Comparison of ENCODE assay signal across 34 cellular contexts in the genomic region with DNA sequence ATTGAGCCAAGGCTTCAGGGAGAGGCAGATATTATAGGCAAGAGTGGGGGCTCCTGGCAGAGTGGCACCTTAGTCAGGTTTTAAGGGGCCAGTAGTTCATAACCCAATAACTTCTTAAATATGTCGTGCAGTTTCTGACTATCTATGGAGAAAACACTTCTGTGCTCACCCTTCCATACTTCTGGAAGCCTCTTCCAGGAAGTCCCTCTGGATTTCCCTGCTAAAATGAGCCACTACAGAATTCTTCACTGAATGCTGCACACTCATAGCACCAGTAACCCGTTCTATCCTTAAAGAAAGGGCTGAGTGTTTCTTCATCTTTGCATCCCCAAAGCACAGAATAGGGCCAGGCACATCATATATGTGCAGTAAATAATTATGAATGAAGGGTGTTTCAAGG.
"Had no signal": no experiment of that assay in that cellular context is flagged by ENCODE, and none has a peak within 500 bp of the region (broad histone marks: within the 10 kb centered on the region; RNA-seq: fewer than 3 reads in every experiment).

No MANE protein-coding gene starts in this region.

- H3K36me3 ChIP-seq: adrenal gland, ascending aorta, brain microvascular endothelial cell, breast epithelium, cardiac muscle cell had no signal

- H3K27me3 ChIP-seq: adrenal gland, ascending aorta, body of pancreas, brain microvascular endothelial cell, breast epithelium, cardiac muscle cell had no signal

- H3K4me1 ChIP-seq: ascending aorta, body of pancreas, breast epithelium had no signal

- H3K27ac ChIP-seq: ascending aorta, body of pancreas, brain microvascular endothelial cell, cardiac muscle cell had no signal

- H3K4me3 ChIP-seq: adrenal gland, ascending aorta, body of pancreas, breast epithelium, cardiac muscle cell had no signal

- DNase-seq: activated effector memory CD4-positive, alpha-beta T cell treated with anti-CD3 and anti-CD28 coated beads, Interleukin-2, amount 50 U/mL, for 16 hours; activated effector memory CD4-positive, alpha-beta T cell treated with Interleukin-2 at 50 U/mL for 16 hours; activated gamma-delta T cell; activated gamma-delta T cell treated with Interleukin-2 at 50 U/mL for 16 hours; activated naive CD4-positive, alpha-beta T cell; activated naive CD4-positive, alpha-beta T cell treated with anti-CD3 and anti-CD28 coated beads for 36 hours; activated naive CD4-positive, alpha-beta T cell treated with anti-CD3 and anti-CD28 coated beads, Interleukin-2, amount 10 ng/mL, durations not matched to agents 7 days and 5 days; activated naive CD4-positive, alpha-beta T cell treated with anti-CD3 and anti-CD28 coated beads, Interleukin-2, amount 50 U/mL, for 16 hours; activated naive CD4-positive, alpha-beta T cell treated with Interleukin-2 at 50 U/mL for 16 hours; activated naive CD8-positive, alpha-beta T cell treated with anti-CD3 and anti-CD28 coated beads for 36 hours; activated naive CD8-positive, alpha-beta T cell treated with anti-CD3 and anti-CD28 coated beads, Interleukin-2, amount 10 ng/mL, durations not matched to agents 7 days and 5 days; activated naive CD8-positive, alpha-beta T cell treated with anti-CD3 and anti-CD28 coated beads, Interleukin-2, amount 50 U/mL, for 24 hours; activated T-cell treated with anti-CD3 and anti-CD28 coated beads, Interleukin-2, amount 50 U/mL, for 1 hour; activated T-cell treated with anti-CD3 and anti-CD28 coated beads, Interleukin-2, amount 50 U/mL, for 24 hours; activated T-cell treated with anti-CD3 and anti-CD28 coated beads, Interleukin-2, amount 50 U/mL, for 4 hours; activated T-cell treated with anti-CD3 and anti-CD28 coated beads, Interleukin-2, amount 50 U/mL, for 48 hours; activated T-cell treated with anti-CD3 and anti-CD28 coated beads, Interleukin-2, amount 50 U/mL, for 72 hours; adrenal gland; amniotic stem cell; amygdala; anterior cingulate cortex; aorta; body of pancreas; brain microvascular endothelial cell; caudate nucleus; central memory CD4-positive, alpha-beta T cell; cerebellar nuclear complex had no signal

- H3K9me3 ChIP-seq: adrenal gland, ascending aorta, body of pancreas, breast epithelium had no signal

- FAIRE-seq: astrocyte, bronchial epithelial cell had no signal

- ATAC-seq: activated naive CD4-positive, alpha-beta T cell treated with anti-CD3 and anti-CD28 coated beads, Interleukin-2, amount 50 U/mL, for 72 hours; activated naive CD8-positive, alpha-beta T cell treated with anti-CD3 and anti-CD28 coated beads, Interleukin-2, amount 50 U/mL, for 24 hours; activated T-cell treated with anti-CD3 and anti-CD28 coated beads, Interleukin-2, amount 50 U/mL, for 4 hours; activated T-cell treated with anti-CD3 and anti-CD28 coated beads, Interleukin-2, amount 50 U/mL, for 72 hours; activated T-helper 17 cell treated with anti-CD3 and anti-CD28 coated beads, Interleukin-2, amount 50 U/mL, for 72 hours; body of pancreas had no signal
